Comparison of ENCODE assay signal across 13 cellular contexts in genomic region chr3:157115069-157116006, GRCh38. TPM values are rescaled to one million over a fixed set of nuclear protein-coding genes. Genes with fewer than 3 reads are reported as not detected.
DNase-seq lines count a peak whose midpoint lies in the region; ATAC-seq, FAIRE-seq and TF ChIP-seq lines count a peak whose summit lies in the region.
"Had no signal": no experiment of that assay in that cellular context is flagged by ENCODE, and none has a peak within 500 bp of the region (broad histone marks: within the 10 kb centered on the region; RNA-seq: fewer than 3 reads in every experiment).

No MANE protein-coding gene starts in this region.

- H3K79me2 ChIP-seq in endothelial cell of umbilical vein (ENCODE audit: control insufficient read depth, insufficient read depth, low read length) = no peaks in the 10 kb centered on the region

- no peak for TF ChIP-seq CTCF in endothelial cell of umbilical vein (IDR thresholded peaks at IDR 0.05; ENCODE audit: extremely low read depth in 1 of 2, insufficient read depth in 1 of 2, low read depth in 1 of 2, low read length in 2 of 2)
- TF ChIP-seq CTCF in lower lobe of right lung (IDR thresholded peaks at IDR 0.05) = no peak
- TF ChIP-seq CTCF in uterus (IDR thresholded peaks at IDR 0.05) = no peak

- H3K27me3 ChIP-seq in endothelial cell of umbilical vein (ENCODE audit: control insufficient read depth in 2 of 2, insufficient read depth in 2 of 2, low read length in 2 of 2) (no peaks in the 10 kb centered on the region), lower lobe of right lung (ENCODE audit: low read depth) (peaks cover 3% of the 10 kb centered on the region), uterus (no peaks in the 10 kb centered on the region)

- POLR2A ChIA-PET in endothelial cell of umbilical vein (lab: Charles Lee) = no interaction called here

- ATAC-seq in lower lobe of right lung (peak; percentile 67 to 76), HG03354 (IDR thresholded peaks at IDR 0.05; ENCODE audit: poor library complexity, severe bottlenecking, unreplicated experiment) (no peak)
- no peak for ATAC-seq in activated T-cell treated with anti-CD3 and anti-CD28 coated beads, Interleukin-2, amount 50 U/mL, for 72 hours (replicated peaks in 1 of 2)

- H3K9me1 ChIP-seq in endothelial cell of umbilical vein (replicated peaks; ENCODE audit: control insufficient read depth, extremely low read depth, insufficient read depth, low read length) = no peaks in the 10 kb centered on the region

- H3K4me3 ChIP-seq in endothelial cell of umbilical vein (replicated peaks in 1 of 3; ENCODE audit: insufficient read depth in 1 of 3, low read depth in 1 of 3, low read length in 3 of 3) = no peak overlapping the region
- H3K4me3 ChIP-seq in lower lobe of right lung = no peak overlapping the region
- no peak overlapping the region for H3K4me3 ChIP-seq in uterus
- H3K4me3 ChIP-seq: HAP-1 had no signal

- DNase-seq in ACHN = peak; percentile 19
- DNase-seq in NCI-H82 (lab: John Stamatoyannopoulos, UW) = peak; percentile 86
- DNase-seq in endothelial cell of umbilical vein (ENCODE audit: low read depth, low spot score) = peak; percentile 19
- no peak for DNase-seq in lower lobe of right lung
- no peak for DNase-seq in activated T-cell treated with anti-CD3 and anti-CD28 coated beads, Interleukin-2, amount 50 U/mL, for 72 hours
- DNase-seq in uterus = no peak
- DNase-seq in GM19239 (ENCODE audit: insufficient read length, low spot score) = no peak
- DNase-seq: DMS153 had no signal

- in situ Hi-C loops in ACHN (cut with HindIII; ENCODE audit: low pct_ligation_motif_present, low pct_unique_long_range_greater_than_20kb, low sequenced_read_pairs) = no loop called here

- no peaks in the 10 kb centered on the region for H3K27me3 Mint-ChIP-seq in activated T-cell treated with anti-CD3 and anti-CD28 coated beads, Interleukin-2, amount 50 U/mL, for 72 hours (ENCODE audit: low read depth)

- BruUV-seq in endothelial cell of umbilical vein (replicated peaks; lab: Mats Ljungman, UMichigan) = no TSS peak

- CTCF ChIA-PET in endothelial cell of umbilical vein (lab: Charles Lee) = interaction anchor here (0.9 to 3.9 kb wide), 9 partner anchors 9 to 979 kb away, joined by 3 to 19 read pairs (median 5); no protein-coding TSS in a partner anchor

- intact Hi-C loops in endothelial cell of umbilical vein (cut with micrococcal nuclease) (no loop called here), lower lobe of right lung (cut with DNase I) (no loop called here), uterus (cut with DNase I; ENCODE audit: low total_unique reads) (no loop called here)

- H3K4me1 ChIP-seq in endothelial cell of umbilical vein (ENCODE audit: control insufficient read depth, extremely low read depth, insufficient read depth, low read length) (peaks cover 8% of the 10 kb centered on the region), lower lobe of right lung (peaks cover 11% of the 10 kb centered on the region), uterus (no peaks in the 10 kb centered on the region)

- H3K27ac ChIP-seq in endothelial cell of umbilical vein (ENCODE audit: insufficient read depth, low read depth, low read length) (no peak overlapping the region), lower lobe of right lung (no peak overlapping the region), uterus (no peak overlapping the region)
- H3K27ac ChIP-seq: KMS-11 had no signal

- no peak overlapping the region for H3K4me2 ChIP-seq in endothelial cell of umbilical vein (ENCODE audit: insufficient read depth, low read length)
- H3K4me2 ChIP-seq: KMS-11 had no signal

- H4K20me1 ChIP-seq in endothelial cell of umbilical vein (replicated peaks; ENCODE audit: control insufficient read depth, extremely low read depth, insufficient read depth, low read length) = no peaks in the 10 kb centered on the region

- no peak for TF ChIP-seq POLR2A in endothelial cell of umbilical vein (IDR thresholded peaks at IDR 0.05; ENCODE audit: low read depth, low read length)
- no peak for TF ChIP-seq POLR2A in uterus (IDR thresholded peaks at IDR 0.05)

- peaks cover 0 to 2% of the 10 kb centered on the region in 2 donors for H3K36me3 Mint-ChIP-seq in activated T-cell treated with anti-CD3 and anti-CD28 coated beads, Interleukin-2, amount 50 U/mL, for 72 hours (ENCODE audit: insufficient read depth in 2 of 2)

- dilution Hi-C loops in endothelial cell of umbilical vein (cut with MboI; ENCODE audit: extremely low pct_ligation_motif_present, low sequenced_read_pairs) = no loop called here

- H3K9me3 Mint-ChIP-seq in activated T-cell treated with anti-CD3 and anti-CD28 coated beads, Interleukin-2, amount 50 U/mL, for 72 hours = no peaks in the 10 kb centered on the region

- H3K9me3 ChIP-seq in endothelial cell of umbilical vein (replicated peaks; ENCODE audit: control insufficient read depth, insufficient read depth, low read length) = no peaks in the 10 kb centered on the region
- H3K9me3 ChIP-seq in lower lobe of right lung = no peaks in the 10 kb centered on the region
- no peaks in the 10 kb centered on the region for H3K9me3 ChIP-seq in uterus
- H3K9me3 ChIP-seq: HAP-1 had no signal

- H2AFZ ChIP-seq in endothelial cell of umbilical vein (ENCODE audit: low read depth, low read length) = peak overlapping the region; percentile 55

- H3K4me1 Mint-ChIP-seq in activated T-cell treated with anti-CD3 and anti-CD28 coated beads, Interleukin-2, amount 50 U/mL, for 72 hours (ENCODE audit: low read depth) = peaks cover 12% of the 10 kb centered on the region

- peak; percentile 77 for FAIRE-seq in endothelial cell of umbilical vein (lab: Jason Lieb, UNC)
- FAIRE-seq in GM19239 (lab: Jason Lieb, UNC) = no peak
- FAIRE-seq: GM12892, TTC549 had no signal

- no peak overlapping the region for H3K27ac Mint-ChIP-seq in activated T-cell treated with anti-CD3 and anti-CD28 coated beads, Interleukin-2, amount 50 U/mL, for 72 hours

- H3K36me3 ChIP-seq in endothelial cell of umbilical vein (ENCODE audit: control insufficient read depth in 2 of 2, extremely low read depth in 1 of 2, insufficient read depth in 2 of 2, low read length in 2 of 2) (no peaks in the 10 kb centered on the region), lower lobe of right lung (no peaks in the 10 kb centered on the region), uterus (no peaks in the 10 kb centered on the region)
- H3K36me3 ChIP-seq: HAP-1 had no signal

- no peak overlapping the region for H3K9ac ChIP-seq in endothelial cell of umbilical vein (replicated peaks; ENCODE audit: extremely low read depth, insufficient read depth, low read length)
- H3K9ac ChIP-seq: KMS-11 had no signal

- H3K4me3 Mint-ChIP-seq in activated T-cell treated with anti-CD3 and anti-CD28 coated beads, Interleukin-2, amount 50 U/mL, for 72 hours = no peak overlapping the region

TF ChIP-seq in endothelial cell of umbilical vein, 7 proteins besides CTCF, POLR2A, EP300 and RAD21:
- peak; percentile 49 for TF ChIP-seq FOS (IDR thresholded peaks at IDR 0.05; ENCODE audit: borderline replicate concordance, insufficient read depth, low read length)
- TF ChIP-seq EZH2 (IDR thresholded peaks at IDR 0.05; ENCODE audit: borderline replicate concordance, low read depth, low read length, severe bottlenecking) = no peak
- peak; percentile 97 for TF ChIP-seq GATA2 (IDR thresholded peaks at IDR 0.05; ENCODE audit: insufficient read depth, insufficient read length, low read depth, low read length)
TF ChIP-seq in endothelial cell of umbilical vein: peak in this region for 2.

RNA-seq across cellular contexts. Expression of gene CCNL1, which starts 44.6 kb away (rescaled TPM):
- 116 and 119 TPM in 2 replicates for total RNA-seq in endothelial cell of umbilical vein
- 133 and 137 TPM in 2 replicates for polyA plus RNA-seq in endothelial cell of umbilical vein
- polyA plus RNA-seq in endothelial cell of umbilical vein (2011; cell fraction: cytosol; rRNA removed) = 28.4 and 47.3 TPM in 2 replicates
- 1,015 and 1,126 TPM in 2 replicates for polyA plus RNA-seq in endothelial cell of umbilical vein (2011; cell fraction: nucleus; rRNA removed)
- polyA plus RNA-seq in endothelial cell of umbilical vein (2012) = 57.6 and 65.6 TPM in 2 replicates
- 177 and 210 TPM in 2 replicates for polyA minus RNA-seq in endothelial cell of umbilical vein
- 46.1 TPM for polyA minus RNA-seq in endothelial cell of umbilical vein (2011; cell fraction: cytosol; rRNA and poly(A)+ RNA removed)
- polyA minus RNA-seq in endothelial cell of umbilical vein (2011; cell fraction: nucleus; rRNA and poly(A)+ RNA removed) = 995 and 1,041 TPM in 2 replicates
- 133 TPM for total RNA-seq in lower lobe of right lung
- 100 to 1,000 TPM; 248 to 315 TPM for total RNA-seq in activated T-cell treated with anti-CD3 and anti-CD28 coated beads, Interleukin-2, amount 50 U/mL, for 72 hours
- 100 to 1,000 TPM; 100 to 252 (median 155) TPM for total RNA-seq in uterus

Comparison
In these comparisons a context has a peak if more than half of its experiments do, and no peak if none do; other contexts are left out.
1. DNase-seq: peak in ACHN (single experiment), NCI-H82 (single experiment) and endothelial cell of umbilical vein (single experiment); none in lower lobe of right lung (single experiment), activated T-cell treated with anti-CD3 and anti-CD28 coated beads, Interleukin-2, amount 50 U/mL, for 72 hours (0 of 2), uterus (0 of 2) and GM19239 (single experiment).
2. ATAC-seq: peak in lower lobe of right lung (2 of 2); none in activated T-cell treated with anti-CD3 and anti-CD28 coated beads, Interleukin-2, amount 50 U/mL, for 72 hours (0 of 2) and HG03354 (single experiment).